In genomic region chr9:120556780-120557179, GRCh38 we compare ENCODE assay signal across 7 cellular contexts.
"Had no signal": no experiment of that assay in that cellular context is flagged by ENCODE, and none has a peak within 500 bp of the region (broad histone marks: within the 10 kb centered on the region; RNA-seq: fewer than 3 reads in every experiment).

No MANE protein-coding gene starts in this region.

- H3K4me1 ChIP-seq: HAP-1 had no signal

- DNase-seq: GM23248, GOT3, H7, IMR-90 had no signal

- H3K4me3 ChIP-seq: GM23248, HAP-1, K562 had no signal

- H3K9ac ChIP-seq: GM23248 had no signal

- ATAC-seq: HCT116, K562 had no signal

- H3K9me3 ChIP-seq: HAP-1 had no signal

- H3K27ac ChIP-seq: GM23248 had no signal

- H2AFZ ChIP-seq: GM23248 had no signal
